In the genomic region with DNA sequence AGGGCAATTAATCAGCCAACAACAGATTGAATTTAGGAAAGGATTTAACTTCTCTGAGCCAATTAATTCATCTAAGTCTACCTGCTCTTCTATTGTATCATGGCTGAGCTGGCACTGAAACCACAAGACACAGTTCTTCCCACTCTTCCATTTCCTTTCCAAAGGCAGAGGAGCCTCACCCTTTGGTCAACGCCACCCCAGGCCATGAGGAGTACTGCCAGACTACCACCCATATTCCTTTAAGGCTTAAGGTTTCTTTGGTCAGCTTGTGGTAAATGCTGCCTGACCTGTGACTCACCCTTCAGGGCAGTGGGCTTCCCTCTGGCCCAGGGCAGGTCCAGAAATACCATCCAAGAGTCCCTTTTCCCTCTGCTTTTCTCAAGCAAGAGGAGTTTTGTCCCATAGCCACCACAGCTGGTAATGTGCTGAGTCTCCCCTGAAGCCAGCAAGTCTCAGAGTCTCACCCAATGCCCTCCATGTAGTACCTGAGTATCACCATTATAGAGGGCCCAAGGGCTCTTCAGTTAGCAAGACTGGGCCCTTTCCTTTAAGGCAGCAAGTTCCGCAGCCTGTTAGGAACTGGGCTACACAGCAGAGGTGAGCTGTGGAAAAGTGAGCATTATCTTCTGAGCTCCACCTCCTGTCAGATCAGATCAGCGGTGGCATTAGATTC, we compare ENCODE assay signal across 13 cellular contexts.
DNase-seq lines count a peak whose midpoint lies in the region; ATAC-seq and TF ChIP-seq lines count a peak whose summit lies in the region.
"Had no signal": no experiment of that assay in that cellular context is flagged by ENCODE, and none has a peak within 500 bp of the region (broad histone marks: within the 10 kb centered on the region; RNA-seq: fewer than 3 reads in every experiment).

No MANE protein-coding gene starts in this region.

- H3K27me3 ChIP-seq in BE2C, result no peaks in the 10 kb centered on the region
- H3K27me3 ChIP-seq: heart left ventricle had no signal

- H3K9me3 Mint-ChIP-seq in glutamatergic neuron (ENCODE audit: unreplicated experiment), result peaks cover 1% of the 10 kb centered on the region
- H3K9me3 Mint-ChIP-seq in natural killer cell treated with Interleukin-12 subunit alpha and Interleukin-12 subunit beta and Interleukin-15 and Interleukin-18, amount 100 ng/mL, for 72 hours, result no peaks in the 10 kb centered on the region
- H3K9me3 Mint-ChIP-seq: activated T-helper 1 cell treated with anti-CD3 and anti-CD28 coated beads, Interleukin-12 subunit alpha, Interleukin-12 subunit beta, Interleukin-2, Interleukin-4 antibody, amounts not matched to agents 30 ng/mL and 10 ng/mL and 1 ng/mL, durations not matched to agents 14 hours and 24 hours and 36 hours had no signal

- no peaks in the 10 kb centered on the region for H3K36me3 ChIP-seq in BE2C
- H3K36me3 ChIP-seq: heart left ventricle had no signal

- H3K4me3 Mint-ChIP-seq in glutamatergic neuron (ENCODE audit: unreplicated experiment), result no peak overlapping the region
- H3K4me3 Mint-ChIP-seq in natural killer cell treated with Interleukin-12 subunit alpha and Interleukin-12 subunit beta and Interleukin-15 and Interleukin-18, amount 100 ng/mL, for 72 hours, result no peak overlapping the region
- H3K4me3 Mint-ChIP-seq: activated T-helper 1 cell treated with anti-CD3 and anti-CD28 coated beads, Interleukin-12 subunit alpha, Interleukin-12 subunit beta, Interleukin-2, Interleukin-4 antibody, amounts not matched to agents 30 ng/mL and 10 ng/mL and 1 ng/mL, durations not matched to agents 14 hours and 24 hours and 36 hours; B cell had no signal

- H3K27me3 Mint-ChIP-seq in glutamatergic neuron (ENCODE audit: unreplicated experiment), result no peaks in the 10 kb centered on the region
- no peaks in the 10 kb centered on the region for H3K27me3 Mint-ChIP-seq in natural killer cell treated with Interleukin-12 subunit alpha and Interleukin-12 subunit beta and Interleukin-15 and Interleukin-18, amount 100 ng/mL, for 72 hours
- H3K27me3 Mint-ChIP-seq: B cell had no signal

- no peaks in the 10 kb centered on the region for H3K36me3 Mint-ChIP-seq in glutamatergic neuron (ENCODE audit: unreplicated experiment)
- H3K36me3 Mint-ChIP-seq in natural killer cell treated with Interleukin-12 subunit alpha and Interleukin-12 subunit beta and Interleukin-15 and Interleukin-18, amount 100 ng/mL, for 72 hours, result no peaks in the 10 kb centered on the region

- intact Hi-C loops in posterior vena cava (cut with DNase I), result no loop called here

- H3K4me1 Mint-ChIP-seq in glutamatergic neuron (ENCODE audit: low read depth, unreplicated experiment), result no peaks in the 10 kb centered on the region
- no peaks in the 10 kb centered on the region for H3K4me1 Mint-ChIP-seq in natural killer cell treated with Interleukin-12 subunit alpha and Interleukin-12 subunit beta and Interleukin-15 and Interleukin-18, amount 100 ng/mL, for 72 hours (ENCODE audit: low read depth in 2 of 2)
- H3K4me1 Mint-ChIP-seq: B cell had no signal

- H3K4me3 ChIP-seq in BE2C (ENCODE audit: low read depth, low read length), result no peak overlapping the region
- H3K4me3 ChIP-seq: heart left ventricle, K562 had no signal

- no peak for ATAC-seq in natural killer cell treated with Interleukin-12 subunit alpha and Interleukin-12 subunit beta and Interleukin-15 and Interleukin-18, amount 100 ng/mL, for 72 hours
- ATAC-seq: heart left ventricle, K562 had no signal

- DNase-seq in BE2C (peak; percentile 14), HK-2 (ENCODE audit: unreplicated experiment) (peak; percentile 49), SK-N-DZ (ENCODE audit: low spot score) (peak; percentile 1), glutamatergic neuron (peak; percentile 28), posterior vena cava (ENCODE audit: low spot score) (no peak), GDM1 (lab: John Stamatoyannopoulos, UW) (no peak)
- DNase-seq in activated CD8-positive, alpha-beta memory T cell treated with anti-CD3 and anti-CD28 coated beads, Interleukin-2, amount 50 U/mL, for 48 hours, result no peak
- DNase-seq in natural killer cell treated with Interleukin-12 subunit alpha and Interleukin-12 subunit beta and Interleukin-15 and Interleukin-18, amount 100 ng/mL, for 72 hours (ENCODE audit: low spot score), result no peak
- DNase-seq: cortex of kidney, heart left ventricle had no signal

- no peaks in the 10 kb centered on the region for H3K4me1 ChIP-seq in BE2C
- H3K4me1 ChIP-seq: heart left ventricle had no signal

- TF ChIP-seq CTCF in BE2C (IDR thresholded peaks at IDR 0.05; ENCODE audit: low read depth, low read length) (peak; percentile 33), glutamatergic neuron (IDR thresholded peaks at IDR 0.05; ENCODE audit: partially characterized antibody, unreplicated experiment) (peak; percentile 35)

- no peaks in the 10 kb centered on the region for H3K9me3 ChIP-seq in BE2C
- H3K9me3 ChIP-seq: heart left ventricle had no signal

- H3K27ac Mint-ChIP-seq in glutamatergic neuron (ENCODE audit: unreplicated experiment), result no peak overlapping the region
- H3K27ac Mint-ChIP-seq in natural killer cell treated with Interleukin-12 subunit alpha and Interleukin-12 subunit beta and Interleukin-15 and Interleukin-18, amount 100 ng/mL, for 72 hours, result no peak overlapping the region
- H3K27ac Mint-ChIP-seq: activated T-helper 1 cell treated with anti-CD3 and anti-CD28 coated beads, Interleukin-12 subunit alpha, Interleukin-12 subunit beta, Interleukin-2, Interleukin-4 antibody, amounts not matched to agents 30 ng/mL and 10 ng/mL and 1 ng/mL, durations not matched to agents 14 hours and 24 hours and 36 hours; B cell had no signal

Comparison
In these comparisons a context has a peak if more than half of its experiments do, and no peak if none do; other contexts are left out.
1. DNase-seq: peak in BE2C (single experiment), HK-2 (single experiment), SK-N-DZ (single experiment) and glutamatergic neuron (single experiment); none in activated CD8-positive, alpha-beta memory T cell treated with anti-CD3 and anti-CD28 coated beads, Interleukin-2, amount 50 U/mL, for 48 hours (single experiment), natural killer cell treated with Interleukin-12 subunit alpha and Interleukin-12 subunit beta and Interleukin-15 and Interleukin-18, amount 100 ng/mL, for 72 hours (single experiment), posterior vena cava (single experiment) and GDM1 (single experiment).